In the genomic region with DNA sequence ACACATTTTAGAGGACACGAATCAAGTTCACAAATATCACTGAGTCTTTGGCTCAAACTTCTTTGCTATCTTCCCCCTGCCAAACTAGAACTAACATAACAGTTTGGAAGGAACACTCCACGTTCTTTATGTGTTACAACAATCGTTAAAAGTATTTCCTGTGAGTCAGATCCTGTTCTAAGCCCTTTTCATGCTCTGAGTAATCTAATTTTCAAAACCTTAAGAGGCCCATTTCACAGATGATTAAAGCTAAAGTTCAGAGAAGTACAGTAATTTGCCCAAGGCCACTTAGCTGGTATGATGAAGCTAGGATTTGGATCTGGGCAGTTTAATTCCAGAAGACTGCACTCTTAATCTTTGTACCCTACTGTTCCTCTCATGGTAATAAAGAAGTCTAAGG, we compare ENCODE assay signal across 12 cellular contexts.
DNase-seq lines count a peak whose midpoint lies in the region; ATAC-seq, FAIRE-seq and TF ChIP-seq lines count a peak whose summit lies in the region.
"Had no signal": no experiment of that assay in that cellular context is flagged by ENCODE, and none has a peak within 500 bp of the region (broad histone marks: within the 10 kb centered on the region; RNA-seq: fewer than 3 reads in every experiment).

No MANE protein-coding gene starts in this region.

- peak overlapping the region; percentile 93 for H3K18ac ChIP-seq in IMR-90 (ENCODE audit: low read depth, low read length)

- H3K4me3 Mint-ChIP-seq in astrocyte (ENCODE audit: unreplicated experiment), result peak overlapping the region; percentile 66
- no peak overlapping the region for H3K4me3 Mint-ChIP-seq in activated CD4-positive, alpha-beta memory T cell treated with anti-CD3 and anti-CD28 coated beads for 36 hours

- H4K91ac ChIP-seq in IMR-90 (ENCODE audit: insufficient read depth, low read depth, low read length), result peak overlapping the region; percentile 79; the same call in 1 of the 2 replicates

- no peak for TF ChIP-seq POLR2A in IMR-90 (IDR thresholded peaks at IDR 0.05; ENCODE audit: low read depth, low read length)

- peak overlapping the region; percentile 81 for H3K14ac ChIP-seq in IMR-90 (replicated peaks; ENCODE audit: low read depth, low read length)

- H2AFZ ChIP-seq in IMR-90 (replicated peaks; ENCODE audit: low read length, poor library complexity), result no peak overlapping the region
- H2AFZ ChIP-seq in astrocyte (ENCODE audit: low read depth, low read length), result peak overlapping the region; percentile 46

- H3K4ac ChIP-seq in IMR-90 (ENCODE audit: low read depth, low read length), result peak overlapping the region; percentile 79

- DNase-seq in AG08395 (ENCODE audit: low spot score) (peak; percentile 56), IMR-90 (peak; percentile 83), astrocyte (ENCODE audit: low read depth) (peak; percentile 84), foreskin keratinocyte (peak in 1 of 2 donors; percentile 76), SIG-M5 treated with dmso at 0.1 percent for 504 hours (lab: John Stamatoyannopoulos, UW; ENCODE audit: unreplicated experiment) (no peak), nucleus accumbens (lab: John Stamatoyannopoulos, UW) (no peak)
- no peak for DNase-seq in activated CD4-positive, alpha-beta memory T cell treated with anti-CD3 and anti-CD28 coated beads for 36 hours
- DNase-seq: NCI-H2029, ovary had no signal

- H3K79me2 ChIP-seq in astrocyte (ENCODE audit: insufficient read depth, low read length), result no peaks in the 10 kb centered on the region

- H4K5ac ChIP-seq in IMR-90 (ENCODE audit: low read depth, low read length), result peak overlapping the region; percentile 71; the same call in 1 of the 2 replicates

- TF ChIP-seq RAD21 in IMR-90 (IDR thresholded peaks at IDR 0.05; ENCODE audit: low read length), result no peak

- no peaks in the 10 kb centered on the region for H3K36me3 ChIP-seq in IMR-90 (ENCODE audit: control insufficient read depth, insufficient read depth, low read length)
- no peaks in the 10 kb centered on the region for H3K36me3 ChIP-seq in astrocyte (ENCODE audit: insufficient read depth, low read length)
- H3K36me3 ChIP-seq: ascending aorta, BLaER1, ovary had no signal

- dilution Hi-C loops in IMR-90 (cut with HindIII; ENCODE audit: low sequenced_read_pairs, unreplicated experiment), result no loop called here

- H3K4me1 ChIP-seq in IMR-90 (ENCODE audit: control insufficient read depth, insufficient read depth, low read length) (peaks cover 8% of the 10 kb centered on the region; the same call in 1 of the 2 replicates), astrocyte (ENCODE audit: insufficient read depth, low read length) (peaks cover 11% of the 10 kb centered on the region), foreskin keratinocyte (peaks cover 6% of the 10 kb centered on the region)
- H3K4me1 ChIP-seq: BLaER1 had no signal

- no peaks in the 10 kb centered on the region for H3K27me3 Mint-ChIP-seq in astrocyte (ENCODE audit: low read depth, unreplicated experiment)
- no peaks in the 10 kb centered on the region for H3K27me3 Mint-ChIP-seq in activated CD4-positive, alpha-beta memory T cell treated with anti-CD3 and anti-CD28 coated beads for 36 hours

- intact Hi-C loops in IMR-90 (cut with micrococcal nuclease), result no loop called here
- intact Hi-C loops in activated CD4-positive, alpha-beta memory T cell treated with anti-CD3 and anti-CD28 coated beads for 36 hours (cut with micrococcal nuclease), result no loop called here

- in situ Hi-C loops in IMR-90 (cut with MboI; ENCODE audit: low sequenced_read_pairs), result no loop called here

- no peak overlapping the region for H2AK5ac ChIP-seq in IMR-90 (ENCODE audit: low read depth, low read length)

- no peaks in the 10 kb centered on the region for H3K9me1 ChIP-seq in IMR-90 (ENCODE audit: insufficient read depth, low read length)

- BruUV-seq in IMR-90 (replicated peaks; lab: Mats Ljungman, UMichigan), result no TSS peak

- CTCF ChIA-PET in IMR-90 (lab: Yijun Ruan, JAX), result interaction anchor here (1.1 kb wide), 1 partner anchor 12 kb away, joined by 3 read pairs; no protein-coding TSS in a partner anchor
- CTCF ChIA-PET in activated CD4-positive, alpha-beta memory T cell treated with anti-CD3 and anti-CD28 coated beads for 36 hours (lab: Charles Lee), result no interaction called here

- ATAC-seq in IMR-90 (ENCODE audit: low read depth) (peak; percentile 56), foreskin keratinocyte (peak; percentile 57), HG03565 (IDR thresholded peaks at IDR 0.05; ENCODE audit: unreplicated experiment) (no peak)

- H4K20me1 ChIP-seq in IMR-90 (ENCODE audit: insufficient read depth, low read length), result no peaks in the 10 kb centered on the region
- H4K20me1 ChIP-seq in astrocyte (ENCODE audit: insufficient read depth, low read length), result no peaks in the 10 kb centered on the region
- H4K20me1 ChIP-seq: BLaER1 had no signal

- H2BK120ac ChIP-seq in IMR-90 (ENCODE audit: low read depth, low read length), result peak overlapping the region; percentile 96

- H3K9me3 ChIP-seq in IMR-90 (ENCODE audit: control insufficient read depth, insufficient read depth, low read length), result no peaks in the 10 kb centered on the region
- H3K9me3 ChIP-seq in astrocyte (ENCODE audit: insufficient read depth, low read depth, low read length), result no peaks in the 10 kb centered on the region
- H3K9me3 ChIP-seq: ascending aorta, BLaER1, ovary had no signal

- H3K27ac ChIP-seq in IMR-90 (ENCODE audit: insufficient read depth, low read length) (peak overlapping the region; percentile 62; the same call in 1 of the 2 replicates), astrocyte (ENCODE audit: low read depth, low read length) (peak overlapping the region; percentile 87), foreskin keratinocyte (no peak overlapping the region)
- H3K27ac ChIP-seq: BLaER1, ovary had no signal

- H3K27ac Mint-ChIP-seq in astrocyte (ENCODE audit: unreplicated experiment), result no peak overlapping the region
- H3K27ac Mint-ChIP-seq in activated CD4-positive, alpha-beta memory T cell treated with anti-CD3 and anti-CD28 coated beads for 36 hours, result no peak overlapping the region

- WGBS in IMR-90 (ENCODE audit: extremely low coverage in 2 of 2, insufficient read length in 1 of 2), 2 experiments, result 22% methylated on average over 1 of the region's 3 CpGs; no CpG with 5 or more reads in 1 of the 2 experiments

- no peaks in the 10 kb centered on the region for H3K27me3 ChIP-seq in IMR-90 (ENCODE audit: control insufficient read depth, insufficient read depth, low read length)
- no peaks in the 10 kb centered on the region for H3K27me3 ChIP-seq in astrocyte (ENCODE audit: insufficient read depth, low read length)
- H3K27me3 ChIP-seq in foreskin keratinocyte, result no peaks in the 10 kb centered on the region
- H3K27me3 ChIP-seq: ascending aorta, BLaER1, ovary had no signal

- H4K8ac ChIP-seq in IMR-90 (ENCODE audit: low read depth in 2 of 2, low read length in 2 of 2), result peak overlapping the region; percentile 29 to 89

- peak overlapping the region; percentile 68; the same call in 1 of the 2 replicates for H3K23ac ChIP-seq in IMR-90 (ENCODE audit: low read depth, low read length)

- H3K4me2 ChIP-seq in IMR-90 (ENCODE audit: low read depth, low read length), result peak overlapping the region; percentile 60; the same call in 1 of the 2 replicates
- H3K4me2 ChIP-seq in astrocyte (ENCODE audit: low read length), result peak overlapping the region; percentile 68
- H3K4me2 ChIP-seq: BLaER1 had no signal

- H2BK5ac ChIP-seq in IMR-90 (ENCODE audit: low read depth, low read length, poor library complexity, severe bottlenecking), result peak overlapping the region; percentile 97

- H3K56ac ChIP-seq in IMR-90 (ENCODE audit: extremely low read depth, insufficient read depth, low read length), result peak overlapping the region; percentile 43

- H2BK15ac ChIP-seq in IMR-90 (ENCODE audit: low read depth, low read length), result peak overlapping the region; percentile 71; the same call in 1 of the 3 replicates

- no peaks in the 10 kb centered on the region for H3K36me3 Mint-ChIP-seq in astrocyte (ENCODE audit: low read depth, unreplicated experiment)
- H3K36me3 Mint-ChIP-seq in activated CD4-positive, alpha-beta memory T cell treated with anti-CD3 and anti-CD28 coated beads for 36 hours, result no peaks in the 10 kb centered on the region

- H3K79me1 ChIP-seq in IMR-90 (ENCODE audit: low read depth in 1 of 2, low read length in 2 of 2), result no peaks in the 10 kb centered on the region

- peaks cover 13% of the 10 kb centered on the region for H3K4me1 Mint-ChIP-seq in astrocyte (ENCODE audit: low read depth, unreplicated experiment)
- H3K4me1 Mint-ChIP-seq in activated CD4-positive, alpha-beta memory T cell treated with anti-CD3 and anti-CD28 coated beads for 36 hours (ENCODE audit: low read depth), result no peaks in the 10 kb centered on the region

- H3K9ac ChIP-seq in IMR-90 (ENCODE audit: low read depth, low read length) (no peak overlapping the region), astrocyte (ENCODE audit: low read length) (peak overlapping the region; percentile 53)
- H3K9ac ChIP-seq: BLaER1 had no signal

- FAIRE-seq in astrocyte (lab: Jason Lieb, UNC), result peak; percentile 92

- H2BK20ac ChIP-seq in IMR-90 (ENCODE audit: low read depth, low read length), result peak overlapping the region; percentile 94

- no peak for TF ChIP-seq CTCF in IMR-90 (conservative IDR thresholded peaks at IDR 0.05; ENCODE audit: low read depth, low read length)
- TF ChIP-seq CTCF in astrocyte (IDR thresholded peaks at IDR 0.05; ENCODE audit: insufficient read depth, low read depth, low read length), result no peak
- TF ChIP-seq CTCF in foreskin keratinocyte (conservative IDR thresholded peaks at IDR 0.05), result no peak

- POLR2A ChIA-PET in IMR-90 (lab: Charles Lee; ENCODE audit: unreplicated experiment), result no interaction called here
- POLR2A ChIA-PET in activated CD4-positive, alpha-beta memory T cell treated with anti-CD3 and anti-CD28 coated beads for 36 hours (lab: Charles Lee), result no interaction called here

- H3K9me3 Mint-ChIP-seq in astrocyte (ENCODE audit: unreplicated experiment), result no peaks in the 10 kb centered on the region
- peaks cover 4% of the 10 kb centered on the region for H3K9me3 Mint-ChIP-seq in activated CD4-positive, alpha-beta memory T cell treated with anti-CD3 and anti-CD28 coated beads for 36 hours

- no peak overlapping the region for H2AK9ac ChIP-seq in IMR-90 (replicated peaks; ENCODE audit: low read depth, low read length, poor library complexity)

- H3K4me3 ChIP-seq in IMR-90 (ENCODE audit: insufficient read depth, low read depth, low read length) (no peak overlapping the region), astrocyte (ENCODE audit: insufficient read depth, low read depth, low read length) (no peak overlapping the region)
- H3K4me3 ChIP-seq: ascending aorta, BLaER1, ovary had no signal

TF ChIP-seq in IMR-90, 13 proteins besides CTCF, POLR2A, EP300 and RAD21:
- TF ChIP-seq RCOR1 (IDR thresholded peaks at IDR 0.05; ENCODE audit: insufficient replicate concordance, low read length), result peak; percentile 98
- peak; percentile 72; the same call in 1 of the 2 replicates for TF ChIP-seq FOS (IDR thresholded peaks at IDR 0.05; ENCODE audit: low read depth, low read length)
- TF ChIP-seq NFE2L2 (IDR thresholded peaks at IDR 0.05; ENCODE audit: low read depth, low read length), result no peak
TF ChIP-seq in IMR-90: peak in this region for 2.

Comparison
In these comparisons a context has a peak if more than half of its experiments do, and no peak if none do; other contexts are left out.
1. DNase-seq: peak in AG08395 (single experiment), IMR-90 (single experiment) and astrocyte (single experiment); none in SIG-M5 treated with dmso at 0.1 percent for 504 hours (single experiment), nucleus accumbens (0 of 56) and activated CD4-positive, alpha-beta memory T cell treated with anti-CD3 and anti-CD28 coated beads for 36 hours (single experiment).